In genomic region chr3:153547984-153548383, GRCh38 we compare ENCODE assay signal across 27 cellular contexts.
"Had no signal": no experiment of that assay in that cellular context is flagged by ENCODE, and none has a peak within 500 bp of the region (broad histone marks: within the 10 kb centered on the region; RNA-seq: fewer than 3 reads in every experiment).

No MANE protein-coding gene starts in this region.

- H3K36me3 ChIP-seq: gastroesophageal sphincter, heart left ventricle, ovary, right lobe of liver, stomach, tibial artery had no signal

- H3K27me3 Mint-ChIP-seq: memory B cell; natural killer cell treated with Interleukin-12 subunit alpha and Interleukin-12 subunit beta and Interleukin-15 and Interleukin-18, amount 100 ng/mL, for 72 hours; type B pancreatic cell had no signal

- H3K9me3 ChIP-seq: gastroesophageal sphincter, ovary, right lobe of liver, stomach, tibial artery had no signal

- H3K4me3 Mint-ChIP-seq: memory B cell; natural killer cell treated with Interleukin-12 subunit alpha and Interleukin-12 subunit beta and Interleukin-15 and Interleukin-18, amount 100 ng/mL, for 72 hours; type B pancreatic cell had no signal

- H3K27ac Mint-ChIP-seq: memory B cell; natural killer cell treated with Interleukin-12 subunit alpha and Interleukin-12 subunit beta and Interleukin-15 and Interleukin-18, amount 100 ng/mL, for 72 hours; type B pancreatic cell had no signal

- H3K36me3 Mint-ChIP-seq: memory B cell; natural killer cell treated with Interleukin-12 subunit alpha and Interleukin-12 subunit beta and Interleukin-15 and Interleukin-18, amount 100 ng/mL, for 72 hours; type B pancreatic cell had no signal

- H3K27me3 ChIP-seq: dorsolateral prefrontal cortex, gastroesophageal sphincter, heart left ventricle, hepatocyte, ovary, right lobe of liver, stomach, tibial artery had no signal

- DNase-seq: cerebellar nuclear complex; cortex of kidney; dorsolateral prefrontal cortex; effector CD4-positive, alpha-beta T cell; heart left ventricle; kidney; nucleus accumbens; ovary; posterior cingulate gyrus; psoas muscle; retina; right lobe of liver; small intestine; stimulated activated CD4-positive, alpha-beta T cell treated with anti-CD3 and anti-CD28 coated beads, Interleukin-12 subunit alpha, Interleukin-12 subunit beta, amount 100 ng/mL, for 4 hours; stimulated activated CD4-positive, alpha-beta T cell treated with anti-CD3 and anti-CD28 coated beads, Interleukin-1b, Interleukin-23, amount 100 ng/mL, for 48 hours; stimulated activated CD4-positive, alpha-beta T cell treated with anti-CD3 and anti-CD28 coated beads, Interleukin-4, amount 100 ng/mL, for 1 hour; stimulated activated CD8-positive, alpha-beta memory T cell treated with anti-CD3 and anti-CD28 coated beads, Interleukin-4, amount 100 ng/mL, for 48 hours; stimulated activated naive CD4-positive, alpha-beta T cell treated with Interleukin-2 at 50 U/mL for 16 hours; stomach; tibial artery had no signal

- H3K79me2 ChIP-seq: hepatocyte had no signal

- ATAC-seq: gastroesophageal sphincter; heart left ventricle; left lobe of liver; natural killer cell treated with Interleukin-12 subunit alpha and Interleukin-12 subunit beta and Interleukin-15 and Interleukin-18, amount 100 ng/mL, for 72 hours; psoas muscle; right lobe of liver had no signal

- H3K4me3 ChIP-seq: dorsolateral prefrontal cortex, gastroesophageal sphincter, heart left ventricle, hepatocyte, lung, ovary, psoas muscle, right lobe of liver, stomach, tibial artery had no signal

- H3K9me3 Mint-ChIP-seq: memory B cell, type B pancreatic cell had no signal

- H3K4me1 Mint-ChIP-seq: memory B cell had no signal

- H3K4me1 ChIP-seq: gastroesophageal sphincter, psoas muscle, right lobe of liver, stomach, tibial artery had no signal

- H2AFZ ChIP-seq: hepatocyte had no signal

- H3K27ac ChIP-seq: dorsolateral prefrontal cortex, gastroesophageal sphincter, heart left ventricle, ovary, psoas muscle, right lobe of liver, stomach, tibial artery had no signal
